Comparison of ENCODE assay signal across 21 cellular contexts in the genomic region with DNA sequence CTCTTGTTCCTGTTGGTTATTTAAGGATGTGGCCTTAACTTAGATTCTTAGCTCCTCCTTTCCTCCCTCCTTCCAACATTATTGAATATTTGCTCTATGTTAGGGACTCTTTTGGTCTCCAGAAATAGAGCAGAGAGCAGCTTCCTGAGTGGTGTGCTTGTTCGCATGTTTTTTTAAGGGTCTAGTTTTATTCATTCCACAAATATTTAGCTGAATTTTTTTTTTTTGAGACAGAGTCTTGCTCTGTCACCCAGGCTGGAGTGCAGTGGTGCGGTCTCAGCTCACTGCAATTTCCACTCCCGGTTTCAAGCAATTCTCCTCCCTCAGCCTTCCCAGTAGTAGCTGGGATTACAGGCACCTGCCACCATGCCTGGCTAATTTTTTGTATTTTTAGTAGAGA.
A peak's percentile ranks its signal among the peaks of the same experiment; 100 is the strongest.
DNase-seq lines count a peak whose midpoint lies in the region; ATAC-seq, FAIRE-seq and TF ChIP-seq lines count a peak whose summit lies in the region.
"Had no signal": no experiment of that assay in that cellular context is flagged by ENCODE, and none has a peak within 500 bp of the region (broad histone marks: within the 10 kb centered on the region; RNA-seq: fewer than 3 reads in every experiment).

No MANE protein-coding gene starts in this region.

- no peak for DNase-seq in heart right ventricle
- no peak for DNase-seq in left cardiac atrium
- peak; percentile 29 for DNase-seq in astrocyte (ENCODE audit: low read depth)
- DNase-seq in mesothelial cell of epicardium (ENCODE audit: low spot score in 2 of 2, unreplicated experiment in 2 of 2), result no peak
- DNase-seq in NCI-H69 (lab: John Stamatoyannopoulos, UW), result no peak
- no peak for DNase-seq in NCI-H345 treated with DMSO at 0.1 percent for 48 hours (lab: John Stamatoyannopoulos, UW; ENCODE audit: unreplicated experiment)
- DNase-seq in GF-D8 (lab: John Stamatoyannopoulos, UW), result no peak
- DNase-seq: activated CD4-positive, alpha-beta T cell treated with anti-CD3 and anti-CD28 coated beads for 1 hour; activated CD8-positive, alpha-beta memory T cell treated with anti-CD3 and anti-CD28 coated beads, Interleukin-2, amount 10 ng/mL, durations not matched to agents 7 days and 5 days; activated naive CD4-positive, alpha-beta T cell treated with anti-CD3 and anti-CD28 coated beads for 36 hours; MG63; naive thymus-derived CD4-positive, alpha-beta T cell; NCI-H2029 treated with DMSO at 0.1 percent for 48 hours; NCI-H524; stimulated activated CD4-positive, alpha-beta T cell treated with anti-CD3 and anti-CD28 coated beads, Interleukin-12 subunit alpha, Interleukin-12 subunit beta, amount 100 ng/mL, for 4 hours; T1000 had no signal

- TF ChIP-seq CTCF in heart right ventricle (IDR thresholded peaks at IDR 0.05) (no peak), astrocyte (IDR thresholded peaks at IDR 0.05; ENCODE audit: insufficient read depth, low read depth, low read length) (no peak), mesothelial cell of epicardium (IDR thresholded peaks at IDR 0.05; ENCODE audit: unreplicated experiment) (no peak)

- H3K27me3 Mint-ChIP-seq in astrocyte (ENCODE audit: low read depth, unreplicated experiment), result no peaks in the 10 kb centered on the region
- no peaks in the 10 kb centered on the region for H3K27me3 Mint-ChIP-seq in mesothelial cell of epicardium (ENCODE audit: low read depth)
- H3K27me3 Mint-ChIP-seq: activated CD8-positive, alpha-beta memory T cell treated with anti-CD3 and anti-CD28 coated beads, Interleukin-2, amount 10 ng/mL, durations not matched to agents 7 days and 5 days; naive thymus-derived CD4-positive, alpha-beta T cell; stimulated activated naive CD8-positive, alpha-beta T cell treated with anti-CD3 and anti-CD28 coated beads, Interleukin-15, Interleukin-2, amounts not matched to agents 100 ng/mL and 50 ng/mL, for 24 hours had no signal

- ATAC-seq in heart right ventricle (peak in 5 of 8 donors; percentile 23 to 56 (median 43)), left cardiac atrium (no peak)
- ATAC-seq: activated CD8-positive, alpha-beta memory T cell treated with anti-CD3 and anti-CD28 coated beads, Interleukin-2, amount 10 ng/mL, durations not matched to agents 7 days and 5 days; naive thymus-derived CD4-positive, alpha-beta T cell had no signal

- H3K36me3 ChIP-seq in heart right ventricle (no peaks in the 10 kb centered on the region), astrocyte (ENCODE audit: insufficient read depth, low read length) (no peaks in the 10 kb centered on the region), urinary bladder (ENCODE audit: insufficient read depth) (no peaks in the 10 kb centered on the region)
- H3K36me3 ChIP-seq: MG63, SJSA1 had no signal

- H3K9me3 Mint-ChIP-seq in astrocyte (ENCODE audit: unreplicated experiment) (no peaks in the 10 kb centered on the region), mesothelial cell of epicardium (no peaks in the 10 kb centered on the region)
- H3K9me3 Mint-ChIP-seq: activated naive CD4-positive, alpha-beta T cell treated with anti-CD3 and anti-CD28 coated beads for 36 hours; naive thymus-derived CD4-positive, alpha-beta T cell; stimulated activated naive CD8-positive, alpha-beta T cell treated with anti-CD3 and anti-CD28 coated beads, Interleukin-15, Interleukin-2, amounts not matched to agents 100 ng/mL and 50 ng/mL, for 24 hours had no signal

- H3K4me3 ChIP-seq in heart right ventricle (no peak overlapping the region), astrocyte (ENCODE audit: insufficient read depth, low read depth, low read length) (no peak overlapping the region), urinary bladder (ENCODE audit: low read depth, low read length) (no peak overlapping the region)
- H3K4me3 ChIP-seq: MG63, SJSA1 had no signal

- peaks cover 88% of the 10 kb centered on the region for H3K79me2 ChIP-seq in astrocyte (ENCODE audit: insufficient read depth, low read length)

- 63 to 70% methylated on average over 3 of the region's 3 CpGs for WGBS in heart right ventricle, 2 donors
- 71% methylated on average over 3 of the region's 3 CpGs for WGBS in urinary bladder

- H2AFZ ChIP-seq in astrocyte (ENCODE audit: low read depth, low read length), result no peak overlapping the region

- H3K4me1 ChIP-seq in heart right ventricle (peaks cover 10 to 91% (median 66%) of the 10 kb centered on the region in 9 donors), astrocyte (ENCODE audit: insufficient read depth, low read length) (peaks cover 35% of the 10 kb centered on the region), urinary bladder (ENCODE audit: insufficient read depth) (no peaks in the 10 kb centered on the region)

- no peak overlapping the region for H3K9ac ChIP-seq in astrocyte (ENCODE audit: low read length)

- peak overlapping the region; percentile 62 for H3K4me2 ChIP-seq in astrocyte (ENCODE audit: low read length)

- H3K27me3 ChIP-seq in heart right ventricle (no peaks in the 10 kb centered on the region), astrocyte (ENCODE audit: insufficient read depth, low read length) (no peaks in the 10 kb centered on the region)
- H3K27me3 ChIP-seq: MG63, SJSA1 had no signal

- intact Hi-C loops in heart right ventricle (cut with DNase I) (no loop called here), left cardiac atrium (cut with DNase I) (no loop called here)

- H3K27ac Mint-ChIP-seq in astrocyte (ENCODE audit: unreplicated experiment) (no peak overlapping the region), mesothelial cell of epicardium (peak overlapping the region; percentile 66)
- H3K27ac Mint-ChIP-seq: activated CD8-positive, alpha-beta memory T cell treated with anti-CD3 and anti-CD28 coated beads, Interleukin-2, amount 10 ng/mL, durations not matched to agents 7 days and 5 days; activated naive CD4-positive, alpha-beta T cell treated with anti-CD3 and anti-CD28 coated beads for 36 hours; stimulated activated naive CD8-positive, alpha-beta T cell treated with anti-CD3 and anti-CD28 coated beads, Interleukin-15, Interleukin-2, amounts not matched to agents 100 ng/mL and 50 ng/mL, for 24 hours had no signal

- H3K4me3 Mint-ChIP-seq in astrocyte (ENCODE audit: unreplicated experiment) (no peak overlapping the region), mesothelial cell of epicardium (no peak overlapping the region)
- H3K4me3 Mint-ChIP-seq: activated CD8-positive, alpha-beta memory T cell treated with anti-CD3 and anti-CD28 coated beads, Interleukin-2, amount 10 ng/mL, durations not matched to agents 7 days and 5 days; activated naive CD4-positive, alpha-beta T cell treated with anti-CD3 and anti-CD28 coated beads for 36 hours; naive thymus-derived CD4-positive, alpha-beta T cell; stimulated activated naive CD8-positive, alpha-beta T cell treated with anti-CD3 and anti-CD28 coated beads, Interleukin-15, Interleukin-2, amounts not matched to agents 100 ng/mL and 50 ng/mL, for 24 hours had no signal

- H4K20me1 ChIP-seq in astrocyte (ENCODE audit: insufficient read depth, low read length), result peaks cover 93% of the 10 kb centered on the region

- H3K4me1 Mint-ChIP-seq in astrocyte (ENCODE audit: low read depth, unreplicated experiment) (peaks cover 68% of the 10 kb centered on the region), mesothelial cell of epicardium (peaks cover 39% of the 10 kb centered on the region)

- H3K9me3 ChIP-seq in heart right ventricle (no peaks in the 10 kb centered on the region), astrocyte (ENCODE audit: insufficient read depth, low read depth, low read length) (no peaks in the 10 kb centered on the region)
- H3K9me3 ChIP-seq: MG63, SJSA1 had no signal

- H3K36me3 Mint-ChIP-seq in astrocyte (ENCODE audit: low read depth, unreplicated experiment) (no peaks in the 10 kb centered on the region), mesothelial cell of epicardium (no peaks in the 10 kb centered on the region)

- no peak for FAIRE-seq in astrocyte (lab: Jason Lieb, UNC)
- FAIRE-seq: endometrium, H1 had no signal

- H3K27ac ChIP-seq in heart right ventricle (peak overlapping the region in 5 of 10 donors; percentile 3 to 46 (median 18)), astrocyte (ENCODE audit: low read depth, low read length) (peak overlapping the region; percentile 50), urinary bladder (ENCODE audit: low read depth) (peak overlapping the region; percentile 10)
- H3K27ac ChIP-seq: SJSA1 had no signal

Comparison
In these comparisons a context has a peak if more than half of its experiments do, and no peak if none do; other contexts are left out.
1. ATAC-seq: peak in heart right ventricle (5 of 8); none in left cardiac atrium (0 of 2).